In the genomic region with DNA sequence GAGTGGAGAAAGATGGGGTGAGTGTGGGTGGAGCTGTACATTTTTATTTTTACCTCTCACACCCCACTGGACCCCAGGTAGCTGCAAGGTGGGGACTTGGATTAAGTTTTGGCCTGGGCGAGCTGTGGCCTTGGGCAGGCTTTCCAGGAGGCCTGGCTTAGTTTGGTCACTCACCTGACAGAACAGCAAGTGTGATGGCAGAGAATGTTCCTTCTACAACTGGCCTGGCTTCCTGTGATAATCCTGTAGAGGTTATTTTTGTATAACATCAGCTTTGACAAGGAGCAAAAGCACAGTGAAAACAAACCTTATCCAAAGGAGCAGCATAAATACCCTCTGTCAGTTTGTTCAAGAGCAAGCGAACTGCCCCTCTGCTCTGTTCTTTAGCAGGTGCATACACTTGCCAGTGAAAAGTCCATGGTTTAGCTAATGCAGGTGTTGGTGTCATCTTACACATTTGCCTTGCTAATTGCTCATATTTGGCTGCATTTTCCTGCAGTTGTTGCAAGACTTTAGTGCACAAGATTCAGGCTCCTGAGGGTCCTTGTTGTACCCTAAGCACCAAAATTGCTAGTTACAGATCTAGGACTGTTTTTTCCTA, we compare ENCODE assay signal across 32 cellular contexts. TPM values are rescaled to one million over a fixed set of nuclear protein-coding genes. Genes with fewer than 3 reads are reported as not detected.
DNase-seq lines count a peak whose midpoint lies in the region; ATAC-seq and TF ChIP-seq lines count a peak whose summit lies in the region.
"Had no signal": no experiment of that assay in that cellular context is flagged by ENCODE, and none has a peak within 500 bp of the region (broad histone marks: within the 10 kb centered on the region; RNA-seq: fewer than 3 reads in every experiment).

No MANE protein-coding gene starts in this region.

- no peak overlapping the region for H3K4me3 ChIP-seq in foreskin fibroblast (ENCODE audit: low read depth in 1 of 2, low read length in 2 of 2)
- H3K4me3 ChIP-seq: ascending aorta, sigmoid colon, tibial artery had no signal

- ATAC-seq in HG02884 (IDR thresholded peaks at IDR 0.05; ENCODE audit: unreplicated experiment), result no peak
- no peak for ATAC-seq in HG02763 (IDR thresholded peaks at IDR 0.05; ENCODE audit: unreplicated experiment)
- ATAC-seq: activated naive CD4-positive, alpha-beta T cell treated with anti-CD3 and anti-CD28 coated beads, Interleukin-2, amount 50 U/mL, for 72 hours; CD8-positive, alpha-beta T cell; PC-3; stimulated activated naive CD8-positive, alpha-beta T cell treated with anti-CD3 and anti-CD28 coated beads, Interleukin-15, amount 100 ng/mL, for 72 hours had no signal

- no peak for TF ChIP-seq CTCF in foreskin fibroblast (IDR thresholded peaks at IDR 0.05; ENCODE audit: low read depth, low read length)

- DNase-seq in DMS 273 (lab: John Stamatoyannopoulos, UW; ENCODE audit: unreplicated experiment) (peak; percentile 19), DMS 273 treated with DMSO at 0.1 percent for 48 hours (lab: John Stamatoyannopoulos, UW) (no peak), NCI-H128 (lab: John Stamatoyannopoulos, UW; ENCODE audit: unreplicated experiment) (peak; percentile 30), NCI-H526 treated with DMSO at 0.1 percent for 48 hours (lab: John Stamatoyannopoulos, UW) (peak; percentile 97), myocyte (ENCODE audit: low read depth) (peak; percentile 10), foreskin fibroblast (no peak)
- DNase-seq: activated B cell treated with CpG ODN at 0.5 μM for 24 hours; activated CD4-positive, alpha-beta T cell treated with anti-CD3 and anti-CD28 coated beads, Interleukin-2, amount 50 U/mL, for 48 hours; CD8-positive, alpha-beta T cell; central memory CD4-positive, alpha-beta T cell; DND-41; kidney; MV-4-11; NCI-H2171; PC-3; SHP77 treated with DMSO at 0.1 percent for 48 hours; sigmoid colon; stimulated activated CD4-positive, alpha-beta T cell treated with anti-CD3 and anti-CD28 coated beads, Interleukin-15, amount 100 ng/mL, for 24 hours; stimulated activated naive CD8-positive, alpha-beta T cell treated with anti-CD3 and anti-CD28 coated beads, Interleukin-15, amount 100 ng/mL, for 72 hours; SW 1271; tibial artery had no signal

RNA-seq across cellular contexts. Expression of a gene that starts 6.3 kb away (rescaled TPM):
- total RNA-seq in myocyte, result 6.9 and 7.7 TPM in 2 replicates
- 20.9 TPM for polyA plus RNA-seq in myocyte (2012)
- total RNA-seq: glomerular endothelial cell, lung microvascular endothelial cell had no signal

RNA-seq across cellular contexts. Expression of a gene that starts 48.6 kb away (rescaled TPM):
- total RNA-seq in myocyte, result not detected in 2 replicates
- polyA plus RNA-seq in myocyte (2012), result not detected
- total RNA-seq: activated B cell treated with CpG ODN at 0.5 μM for 24 hours; activated naive CD4-positive, alpha-beta T cell treated with anti-CD3 and anti-CD28 coated beads, Interleukin-2, amount 50 U/mL, for 72 hours; activated T-helper 2 cell treated with anti-CD3 and anti-CD28 coated beads, Interferon-gamma antibody, Interleukin-2, Interleukin-4, amounts not matched to agents 10 μg/mL and 5 μg/mL and 100 μg/mL, durations not matched to agents 14 hours and 24 hours and 36 hours; ascending aorta; CD8-positive, alpha-beta T cell; dermis microvascular lymphatic vessel endothelial cell; fibroblast of lung; glomerular endothelial cell; H1; kidney; lung microvascular endothelial cell; neural crest cell; PC-3 had no signal
- polyA plus RNA-seq: fibroblast of lung had no signal

Comparison
In these comparisons a context has a peak if more than half of its experiments do, and no peak if none do; other contexts are left out.
1. DNase-seq: peak in DMS 273 (single experiment), NCI-H128 (single experiment), NCI-H526 treated with DMSO at 0.1 percent for 48 hours (single experiment) and myocyte (single experiment); none in DMS 273 treated with DMSO at 0.1 percent for 48 hours (single experiment) and foreskin fibroblast (0 of 2).